26 cellular contexts compared by ENCODE assay signal in the genomic region with DNA sequence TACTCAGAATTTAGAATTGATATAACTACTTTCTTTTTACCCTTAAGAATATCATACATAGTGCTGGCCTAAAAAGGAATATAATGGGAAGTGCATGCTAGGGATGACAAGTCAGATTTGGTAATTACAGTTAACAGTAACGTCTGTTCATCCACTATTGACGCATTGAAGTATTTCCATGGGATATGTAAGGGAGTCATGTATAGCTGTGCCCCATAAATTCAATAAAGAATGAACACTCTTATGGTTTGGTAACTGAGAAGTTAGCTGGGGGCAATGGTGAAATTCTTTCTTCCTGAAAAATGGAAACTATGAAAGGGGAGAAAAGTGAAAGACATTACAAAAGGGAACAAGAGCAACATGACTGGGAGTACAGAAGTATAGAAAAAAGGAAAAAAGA. TPM values are rescaled to one million over a fixed set of nuclear protein-coding genes. Genes with fewer than 3 reads are reported as not detected.
DNase-seq lines count a peak whose midpoint lies in the region; ATAC-seq, FAIRE-seq and TF ChIP-seq lines count a peak whose summit lies in the region.
"Had no signal": no experiment of that assay in that cellular context is flagged by ENCODE, and none has a peak within 500 bp of the region (broad histone marks: within the 10 kb centered on the region; RNA-seq: fewer than 3 reads in every experiment).

No MANE protein-coding gene starts in this region.

- H3K27me3 Mint-ChIP-seq in stimulated activated memory B cell treated with anti-CD40 and anti-IgM and Interleukin-4, amounts not matched to agents 10 μg/mL and 1 μg/mL and 100 μg/mL, for 72 hours = no peaks in the 10 kb centered on the region

- no peaks in the 10 kb centered on the region for H3K9me1 ChIP-seq in K562 (ENCODE audit: control insufficient read depth, insufficient read depth, low read length)

- intact Hi-C loops in K562 (cut with micrococcal nuclease) = no loop called here

- ATAC-seq in K562 (no peak), upper lobe of left lung (ENCODE audit: low FRiP score in 2 of 2) (no peak)
- no peak for ATAC-seq in stimulated activated memory B cell treated with anti-CD40 and anti-IgM and Interleukin-4, amounts not matched to agents 10 μg/mL and 1 μg/mL and 100 μg/mL, for 72 hours

- no peak overlapping the region for H2AFZ ChIP-seq in K562 (ENCODE audit: low read depth, low read length)

- TF ChIP-seq CTCF in K562 (IDR thresholded peaks at IDR 0.05 in 2 of 3, conservative IDR thresholded peaks at IDR 0.05 in 1 of 3; ENCODE audit: insufficient read depth in 2 of 3, low read depth in 1 of 3, low read length in 3 of 3) (no peak), upper lobe of left lung (IDR thresholded peaks at IDR 0.05) (no peak)

- no peaks in the 10 kb centered on the region for H3K79me2 ChIP-seq in K562 (ENCODE audit: control insufficient read depth, insufficient read depth, low read length)

- H3K4me3 ChIP-seq in K562 = no peak overlapping the region
- H3K4me3 ChIP-seq in upper lobe of left lung = no peak overlapping the region
- H3K4me3 ChIP-seq: SJSA1 had no signal

- peaks cover 48% of the 10 kb centered on the region for H3K4me1 Mint-ChIP-seq in stimulated activated memory B cell treated with anti-CD40 and anti-IgM and Interleukin-4, amounts not matched to agents 10 μg/mL and 1 μg/mL and 100 μg/mL, for 72 hours

- TF ChIP-seq EP300 in K562 (IDR thresholded peaks at IDR 0.05; ENCODE audit: low read length) = no peak
- TF ChIP-seq EP300 in upper lobe of left lung (IDR thresholded peaks at IDR 0.05) = no peak

- H3K27me3 ChIP-seq in K562 (ENCODE audit: control insufficient read depth in 2 of 2, insufficient read depth in 2 of 2, low read length in 2 of 2) (peaks cover 13 to 24% of the 10 kb centered on the region in 2 experiments; a peak in 4 of 5 replicates), upper lobe of left lung (peaks cover 0 to 13% (median 8%) of the 10 kb centered on the region in 4 donors)

- POLR2A ChIA-PET in K562 (lab: Yijun Ruan, JAX) = no interaction called here

- no peak overlapping the region for H3K4me2 ChIP-seq in K562 (ENCODE audit: insufficient read depth, low read length)

- no peak overlapping the region for H3K4me3 Mint-ChIP-seq in stimulated activated memory B cell treated with anti-CD40 and anti-IgM and Interleukin-4, amounts not matched to agents 10 μg/mL and 1 μg/mL and 100 μg/mL, for 72 hours
- H3K4me3 Mint-ChIP-seq: T-helper 1 cell treated with Interleukin-12 subunit alpha and Interleukin-12 subunit beta and Interleukin-4 antibody, amounts not matched to agents 30 μg/mL and 1 μg/mL, for 36 hours had no signal

- no peaks in the 10 kb centered on the region for H4K20me1 ChIP-seq in K562 (replicated peaks; ENCODE audit: control insufficient read depth, insufficient read depth, low read length)

- no TSS peak for BruUV-seq in K562 (replicated peaks; lab: Mats Ljungman, UMichigan)

- TF ChIP-seq POLR2A in K562 (conservative IDR thresholded peaks at IDR 0.05) (no peak), upper lobe of left lung (IDR thresholded peaks at IDR 0.05) (no peak)

- H3K36me3 ChIP-seq in K562 (ENCODE audit: control insufficient read depth, insufficient read depth, low read length) = no peaks in the 10 kb centered on the region
- H3K36me3 ChIP-seq in upper lobe of left lung = no peaks in the 10 kb centered on the region
- H3K36me3 ChIP-seq: SJSA1 had no signal

- CTCF ChIA-PET in K562 (lab: Yijun Ruan, JAX; ENCODE audit: low intra/inter-chr PET ratio) = no interaction called here

- peaks cover 3% of the 10 kb centered on the region for H3K9me3 Mint-ChIP-seq in stimulated activated memory B cell treated with anti-CD40 and anti-IgM and Interleukin-4, amounts not matched to agents 10 μg/mL and 1 μg/mL and 100 μg/mL, for 72 hours
- H3K9me3 Mint-ChIP-seq: T-helper 1 cell treated with Interleukin-12 subunit alpha and Interleukin-12 subunit beta and Interleukin-4 antibody, amounts not matched to agents 30 μg/mL and 1 μg/mL, for 36 hours had no signal

- peaks cover 4 to 13% of the 10 kb centered on the region in 2 experiments; a peak in 2 of 5 replicates for H3K4me1 ChIP-seq in K562 (replicated peaks in 1 of 2; ENCODE audit: control insufficient read depth in 2 of 2, insufficient read depth in 2 of 2, low read length in 2 of 2)
- H3K4me1 ChIP-seq in upper lobe of left lung = peaks cover 4 to 18% (median 14%) of the 10 kb centered on the region in 4 donors

- DNase-seq in DMS 273 (lab: John Stamatoyannopoulos, UW; ENCODE audit: unreplicated experiment) = peak; percentile 66
- DNase-seq in NCI-H446 treated with DMSO at 0.1 percent for 48 hours (lab: John Stamatoyannopoulos, UW) = peak; percentile 34
- DNase-seq in K562 (ENCODE audit: extremely low read depth in 1 of 4, low spot score in 3 of 4) = no peak
- DNase-seq in upper lobe of left lung = no peak
- DNase-seq in NCI-H526 (lab: John Stamatoyannopoulos, UW) = no peak
- DNase-seq in stimulated activated CD4-positive, alpha-beta T cell treated with anti-CD3 and anti-CD28 coated beads, Interleukin-4, amount 100 ng/mL, for 4 hours = no peak
- DNase-seq in GDM1 (lab: John Stamatoyannopoulos, UW) = no peak
- DNase-seq: AML-193; CD8-positive, alpha-beta memory T cell; EL; KBM-7; MM.1S; NCI-H1048; NCI-H1417 treated with DMSO at 0.1 percent for 48 hours; NCI-H187 treated with DMSO at 0.1 percent for 48 hours; NCI-H2107; NCI-H2227 treated with DMSO at 0.1 percent for 48 hours; NCI-H510A treated with DMSO at 0.1 percent for 48 hours; NCI-H774; NK-92 treated with Interleukin-12 subunit alpha and Interleukin-12 subunit beta, amount 100 ng/mL, for 24 hours had no signal

- no peak for FAIRE-seq in K562 (lab: Jason Lieb, UNC)
- FAIRE-seq: H54 had no signal

- H3K27ac ChIP-seq in K562 (ENCODE audit: extremely low read depth, low read depth, low read length) (no peak overlapping the region), upper lobe of left lung (no peak overlapping the region)
- H3K27ac ChIP-seq: C4-2B, SJSA1 had no signal

- H3K9ac ChIP-seq in K562 (ENCODE audit: insufficient read depth in 1 of 2, low read depth in 2 of 2, low read length in 2 of 2) = no peak overlapping the region

- in situ Hi-C loops in K562 (cut with MboI) = no loop called here

- 0% methylated on average over 2 of the region's 2 CpGs for WGBS in K562 (ENCODE audit: insufficient coverage, low coverage, missing lambda C conversion rate)
- WGBS in upper lobe of left lung, 2 donors = 86 to 93% methylated on average over 2 of the region's 2 CpGs

- no peak for TF ChIP-seq RAD21 in K562 (CRISPR knock-in tag; conservative IDR thresholded peaks at IDR 0.05 in 1 of 2, IDR thresholded peaks at IDR 0.05 in 1 of 2)

- H3K36me3 Mint-ChIP-seq in stimulated activated memory B cell treated with anti-CD40 and anti-IgM and Interleukin-4, amounts not matched to agents 10 μg/mL and 1 μg/mL and 100 μg/mL, for 72 hours = peaks cover 5% of the 10 kb centered on the region
- H3K36me3 Mint-ChIP-seq: CD8-positive, alpha-beta memory T cell had no signal

- H3K27ac Mint-ChIP-seq in stimulated activated memory B cell treated with anti-CD40 and anti-IgM and Interleukin-4, amounts not matched to agents 10 μg/mL and 1 μg/mL and 100 μg/mL, for 72 hours = peak overlapping the region; percentile 6
- H3K27ac Mint-ChIP-seq: CD8-positive, alpha-beta memory T cell; T-helper 1 cell treated with Interleukin-12 subunit alpha and Interleukin-12 subunit beta and Interleukin-4 antibody, amounts not matched to agents 30 μg/mL and 1 μg/mL, for 36 hours had no signal

- no peaks in the 10 kb centered on the region for H3K9me3 ChIP-seq in K562 (replicated peaks; ENCODE audit: control insufficient read depth, insufficient read depth, low read depth, low read length)
- H3K9me3 ChIP-seq in upper lobe of left lung = peaks cover 0 to 7% (median 0%) of the 10 kb centered on the region in 4 donors
- H3K9me3 ChIP-seq: SJSA1 had no signal

TF ChIP-seq in K562, 482 proteins besides CTCF, POLR2A, EP300 and RAD21:
- TF ChIP-seq CREBBP (IDR thresholded peaks at IDR 0.05; ENCODE audit: low read depth, low read length) = no peak
- TF ChIP-seq ZNF778 (CRISPR knock-in tag; IDR thresholded peaks at IDR 0.05) = no peak
- TF ChIP-seq SMARCB1 (IDR thresholded peaks at IDR 0.05; ENCODE audit: insufficient read length, low read depth) = no peak
- no peak for TF ChIP-seq CAMTA2 (CRISPR knock-in tag; conservative IDR thresholded peaks at IDR 0.05)
- TF ChIP-seq BMI1 (IDR thresholded peaks at IDR 0.05; ENCODE audit: low read length) = 0 out of 2 replicates have a peak, but pooled peaks have one; percentile 5
- TF ChIP-seq CBX2 (IDR thresholded peaks at IDR 0.05; ENCODE audit: insufficient read depth, low read length, poor library complexity, severe bottlenecking) = peak; percentile 77
- no peak for TF ChIP-seq COPS2 (conservative IDR thresholded peaks at IDR 0.05)
- TF ChIP-seq TCFL5 (CRISPR knock-in tag; conservative IDR thresholded peaks at IDR 0.05) = no peak
- TF ChIP-seq ZNF644 (tag; IDR thresholded peaks at IDR 0.05; ENCODE audit: low read depth) = no peak
- TF ChIP-seq MTA2 (IDR thresholded peaks at IDR 0.05; ENCODE audit: low read depth) = no peak
- no peak for TF ChIP-seq ETV1 (tag; conservative IDR thresholded peaks at IDR 0.05; ENCODE audit: low read depth)
- TF ChIP-seq BCOR (IDR thresholded peaks at IDR 0.05) = no peak
- no peak for TF ChIP-seq ZNF174 (CRISPR knock-in tag; IDR thresholded peaks at IDR 0.05)
- TF ChIP-seq EGR1 (conservative IDR thresholded peaks at IDR 0.05) = no peak

RNA-seq across cellular contexts. Expression of gene COL19A1, which starts 2.6 kb away (rescaled TPM):
- total RNA-seq in K562 (2011; cell fraction: chromatin; rRNA removed; ENCODE audit: low replicate concordance) = not detected in 2 replicates
- total RNA-seq in K562 (2011; cell fraction: nucleolus; rRNA removed) = not detected in 2 replicates
- not detected in 2 replicates for total RNA-seq in K562 (2011; cell fraction: nucleoplasm; rRNA removed)
- total RNA-seq in K562 (2014; rRNA removed) (not detected in 2 replicates), K562 (2014; rRNA removed; fragmentation: Illumina TruSeq; extraction: Trizol) (not detected in 2 replicates), K562 (2015; rRNA removed; fragmentation: Illumina TruSeq; extraction: Trizol) (not detected in 2 replicates), K562 (2021) (not detected in 2 replicates), upper lobe of left lung (1 to 10 TPM in 1 of 6 donors, under 1 TPM in 1, not detected in 4; 0.49 to 1.0 TPM)
- polyA plus RNA-seq in K562 (2011; rRNA removed) (not detected in 2 replicates), K562 (2014; fragmentation: Illumina TruSeq; extraction: Trizol) (not detected in 2 replicates), K562 (2014; fragmentation: Nextera tagmentation; extraction: Ambion mirVana) (not detected), K562 (2014; rRNA removed) (not detected in 2 replicates)
- polyA plus RNA-seq in K562 (2011; cell fraction: cytosol; rRNA removed) = not detected in 2 replicates
- polyA plus RNA-seq in K562 (2011; cell fraction: nucleus; rRNA removed) = not detected in 2 replicates
- 0.10 TPM in 1 of 2 replicates, not detected in the other for polyA plus RNA-seq in K562 (2012)
- not detected in 2 replicates for polyA minus RNA-seq in K562 (2011; rRNA and poly(A)+ RNA removed)
- not detected in 2 replicates for polyA minus RNA-seq in K562 (2011; cell fraction: cytosol; rRNA and poly(A)+ RNA removed)
- not detected in 2 replicates for polyA minus RNA-seq in K562 (2011; cell fraction: nucleus; rRNA and poly(A)+ RNA removed)
- total RNA-seq: A172, SJSA1 had no signal
- polyA plus RNA-seq: CD8-positive, alpha-beta memory T cell had no signal

Comparison
In these comparisons a context has a peak if more than half of its experiments do, and no peak if none do; other contexts are left out.
1. DNase-seq: peak in DMS 273 (single experiment) and NCI-H446 treated with DMSO at 0.1 percent for 48 hours (single experiment); none in K562 (0 of 4), upper lobe of left lung (0 of 2), NCI-H526 (0 of 2), stimulated activated CD4-positive, alpha-beta T cell treated with anti-CD3 and anti-CD28 coated beads, Interleukin-4, amount 100 ng/mL, for 4 hours (0 of 2) and GDM1 (single experiment).